13 cellular contexts compared by ENCODE assay signal in the genomic region with DNA sequence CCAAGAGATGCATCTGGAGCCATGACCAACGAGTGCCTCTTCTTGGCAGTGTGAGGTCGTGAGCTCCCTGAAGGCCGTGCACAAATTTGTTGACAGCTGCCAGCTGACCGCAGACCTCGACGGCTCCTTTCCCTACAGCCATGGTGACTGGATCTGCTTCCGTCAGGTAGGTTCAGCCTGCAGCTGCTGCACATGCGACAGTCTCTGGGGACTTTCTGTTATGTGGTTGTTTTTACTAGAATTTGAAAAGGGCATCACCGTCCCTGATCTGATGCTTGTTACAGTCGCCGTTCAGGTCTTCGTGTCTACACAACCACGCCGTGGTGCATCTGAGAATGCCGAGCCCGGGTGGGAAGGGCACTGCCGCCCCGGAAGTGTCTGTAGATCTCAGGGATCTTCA. TPM values are rescaled to one million over a fixed set of nuclear protein-coding genes. Genes with fewer than 3 reads are reported as not detected.
"Had no signal": no experiment of that assay in that cellular context is flagged by ENCODE, and none has a peak within 500 bp of the region (broad histone marks: within the 10 kb centered on the region; RNA-seq: fewer than 3 reads in every experiment).

No MANE protein-coding gene starts in this region.

- H3K36me3 Mint-ChIP-seq: activated naive CD8-positive, alpha-beta T cell treated with anti-CD3 and anti-CD28 coated beads, Interleukin-2, amount 10 ng/mL, durations not matched to agents 7 days and 5 days had no signal

- H3K4me1 ChIP-seq: heart right ventricle, left lung, thyroid gland had no signal

- H3K27ac ChIP-seq: heart right ventricle, left lung, skin epidermis, thyroid gland had no signal

- H3K4me1 Mint-ChIP-seq: activated CD4-positive, alpha-beta T cell treated with anti-CD3 and anti-CD28 coated beads for 36 hours; activated naive CD8-positive, alpha-beta T cell treated with anti-CD3 and anti-CD28 coated beads, Interleukin-2, amount 10 ng/mL, durations not matched to agents 7 days and 5 days; activated T-helper 17 cell treated with anti-CD3 and anti-CD28 coated beads, Interleukin-2, amount 50 U/mL, for 72 hours had no signal

- H3K4me3 Mint-ChIP-seq: activated CD4-positive, alpha-beta T cell treated with anti-CD3 and anti-CD28 coated beads for 36 hours; activated CD8-positive, alpha-beta T cell treated with anti-CD3 and anti-CD28 coated beads, Interleukin-2, amount 10 ng/mL, durations not matched to agents 7 days and 5 days; activated naive CD8-positive, alpha-beta T cell treated with anti-CD3 and anti-CD28 coated beads, Interleukin-2, amount 10 ng/mL, durations not matched to agents 7 days and 5 days; activated T-helper 17 cell treated with anti-CD3 and anti-CD28 coated beads, Interleukin-2, amount 50 U/mL, for 72 hours had no signal

- H3K27me3 Mint-ChIP-seq: activated CD4-positive, alpha-beta T cell treated with anti-CD3 and anti-CD28 coated beads for 36 hours had no signal

- ATAC-seq: activated CD4-positive, alpha-beta T cell treated with anti-CD3 and anti-CD28 coated beads for 36 hours; activated CD8-positive, alpha-beta T cell treated with anti-CD3 and anti-CD28 coated beads, Interleukin-2, amount 10 ng/mL, durations not matched to agents 7 days and 5 days; activated T-helper 17 cell treated with anti-CD3 and anti-CD28 coated beads, Interleukin-2, amount 50 U/mL, for 72 hours; heart right ventricle; left lung had no signal

- H3K27ac Mint-ChIP-seq: activated CD4-positive, alpha-beta T cell treated with anti-CD3 and anti-CD28 coated beads for 36 hours; activated CD8-positive, alpha-beta T cell treated with anti-CD3 and anti-CD28 coated beads, Interleukin-2, amount 10 ng/mL, durations not matched to agents 7 days and 5 days; activated naive CD8-positive, alpha-beta T cell treated with anti-CD3 and anti-CD28 coated beads, Interleukin-2, amount 10 ng/mL, durations not matched to agents 7 days and 5 days; activated T-helper 17 cell treated with anti-CD3 and anti-CD28 coated beads, Interleukin-2, amount 50 U/mL, for 72 hours had no signal

- H3K9me3 ChIP-seq: heart right ventricle, left lung, thyroid gland had no signal

- DNase-seq: activated CD4-positive, alpha-beta T cell treated with anti-CD3 and anti-CD28 coated beads for 36 hours; activated CD8-positive, alpha-beta T cell treated with anti-CD3 and anti-CD28 coated beads, Interleukin-2, amount 10 ng/mL, durations not matched to agents 7 days and 5 days; activated naive CD8-positive, alpha-beta T cell treated with anti-CD3 and anti-CD28 coated beads, Interleukin-2, amount 10 ng/mL, durations not matched to agents 7 days and 5 days; aorta; effector CD4-positive, alpha-beta T cell; islet precursor cell; left lung; mesenchymal stem cell; T1000; thyroid gland had no signal

- H3K36me3 ChIP-seq: heart right ventricle, left lung, thyroid gland had no signal

- H3K4me3 ChIP-seq: heart right ventricle, left lung, skin epidermis, thyroid gland had no signal

- H3K9me3 Mint-ChIP-seq: activated naive CD8-positive, alpha-beta T cell treated with anti-CD3 and anti-CD28 coated beads, Interleukin-2, amount 10 ng/mL, durations not matched to agents 7 days and 5 days; activated T-helper 17 cell treated with anti-CD3 and anti-CD28 coated beads, Interleukin-2, amount 50 U/mL, for 72 hours had no signal

- H3K27me3 ChIP-seq: thyroid gland had no signal

RNA-seq across cellular contexts. Expression of gene LRRC14B, which starts 36.5 kb away (rescaled TPM):
- total RNA-seq: activated CD8-positive, alpha-beta T cell treated with anti-CD3 and anti-CD28 coated beads, Interleukin-2, amount 10 ng/mL, durations not matched to agents 7 days and 5 days; activated T-helper 17 cell treated with anti-CD3 and anti-CD28 coated beads, Interleukin-2, amount 50 U/mL, for 72 hours; aorta; left lung; thyroid gland had no signal
- polyA plus RNA-seq: aorta had no signal
